In genomic region chr5:139456776-139457175, GRCh38 we compare ENCODE assay signal across 1 cellular context.
A peak's percentile ranks its signal among the peaks of the same experiment; 100 is the strongest.
TF ChIP-seq lines count a peak whose summit lies in the region.

No MANE protein-coding gene starts in this region.

TF ChIP-seq in endothelial cell of umbilical vein, 7 proteins besides CTCF, POLR2A, EP300 and RAD21:
- no peak for TF ChIP-seq EZH2 (IDR thresholded peaks at IDR 0.05; ENCODE audit: borderline replicate concordance, low read depth, low read length, severe bottlenecking)
- TF ChIP-seq GATA2 (IDR thresholded peaks at IDR 0.05; ENCODE audit: insufficient read depth, insufficient read length, low read depth, low read length) = no peak
- peak; percentile 9 for TF ChIP-seq POLR2AphosphoS5 (IDR thresholded peaks at IDR 0.05; ENCODE audit: insufficient read depth, low read depth, low read length)
- TF ChIP-seq FOS (IDR thresholded peaks at IDR 0.05; ENCODE audit: borderline replicate concordance, insufficient read depth, low read length) = no peak
TF ChIP-seq in endothelial cell of umbilical vein: peak in this region for 1.
